Comparison of ENCODE assay signal across 5 cellular contexts in genomic region chr3:59460068-59460467, GRCh38.
"Had no signal": no experiment of that assay in that cellular context is flagged by ENCODE, and none has a peak within 500 bp of the region (broad histone marks: within the 10 kb centered on the region; RNA-seq: fewer than 3 reads in every experiment).

No MANE protein-coding gene starts in this region.

- DNase-seq: IMR-90, KBM-7 had no signal

- H3K4me3 Mint-ChIP-seq: IgD-negative memory B cell had no signal

- H3K27me3 Mint-ChIP-seq: IgD-negative memory B cell had no signal

- H3K27ac Mint-ChIP-seq: IgD-negative memory B cell had no signal

- ATAC-seq: HepG2, K562 had no signal
